In genomic region chr1:30331415-30332065, GRCh38 we compare ENCODE assay signal across 24 cellular contexts.
"Had no signal": no experiment of that assay in that cellular context is flagged by ENCODE, and none has a peak within 500 bp of the region (broad histone marks: within the 10 kb centered on the region; RNA-seq: fewer than 3 reads in every experiment).

No MANE protein-coding gene starts in this region.

- DNase-seq: activated CD4-positive, alpha-beta memory T cell treated with anti-CD3 and anti-CD28 coated beads for 36 hours; activated CD4-positive, alpha-beta T cell treated with anti-CD3 and anti-CD28 coated beads for 36 hours; activated CD8-positive, alpha-beta memory T cell treated with anti-CD3 and anti-CD28 coated beads, Interleukin-2, amount 10 ng/mL, durations not matched to agents 7 days and 5 days; activated naive CD4-positive, alpha-beta T cell treated with Interleukin-2 at 50 U/mL for 16 hours; activated T-cell treated with anti-CD3 and anti-CD28 coated beads, Interleukin-2, amount 50 U/mL, for 1 hour; anterior cingulate cortex; cortex of kidney; effector CD4-positive, alpha-beta T cell; hippocampal formation; left colon; lower lobe of right lung; midbrain; nephron progenitor cell; occipital lobe; retina; stimulated activated CD4-positive, alpha-beta T cell treated with anti-CD3 and anti-CD28 coated beads, Interleukin-12 subunit alpha, Interleukin-12 subunit beta, amount 100 ng/mL, for 4 hours; stimulated activated CD4-positive, alpha-beta T cell treated with anti-CD3 and anti-CD28 coated beads, Interleukin-1b, Interleukin-23, amount 100 ng/mL, for 48 hours; stimulated activated naive CD4-positive, alpha-beta T cell treated with Interleukin-2 at 50 U/mL for 16 hours; SW 1271; T-helper 2 cell; WERI-Rb-1 had no signal

- H3K4me3 Mint-ChIP-seq: activated CD4-positive, alpha-beta memory T cell treated with anti-CD3 and anti-CD28 coated beads for 36 hours; activated CD4-positive, alpha-beta T cell treated with anti-CD3 and anti-CD28 coated beads for 36 hours; activated CD8-positive, alpha-beta memory T cell treated with anti-CD3 and anti-CD28 coated beads, Interleukin-2, amount 10 ng/mL, durations not matched to agents 7 days and 5 days; nephron progenitor cell had no signal

- H3K36me3 ChIP-seq: lower lobe of right lung, tibial nerve, WERI-Rb-1 had no signal

- H3K9me3 Mint-ChIP-seq: activated CD4-positive, alpha-beta memory T cell treated with anti-CD3 and anti-CD28 coated beads for 36 hours; activated T-helper 2 cell treated with anti-CD3 and anti-CD28 coated beads, Interferon-gamma antibody, Interleukin-2, Interleukin-4, amounts not matched to agents 10 μg/mL and 5 μg/mL and 100 μg/mL, durations not matched to agents 14 hours and 24 hours and 36 hours; nephron progenitor cell had no signal

- H3K36me3 Mint-ChIP-seq: activated CD4-positive, alpha-beta memory T cell treated with anti-CD3 and anti-CD28 coated beads for 36 hours; activated CD8-positive, alpha-beta memory T cell treated with anti-CD3 and anti-CD28 coated beads, Interleukin-2, amount 10 ng/mL, durations not matched to agents 7 days and 5 days; brain had no signal

- H3K4me3 ChIP-seq: lower lobe of right lung, tibial nerve had no signal

- H3K4me1 ChIP-seq: lower lobe of right lung, tibial nerve had no signal

- H3K4me1 Mint-ChIP-seq: activated CD4-positive, alpha-beta T cell treated with anti-CD3 and anti-CD28 coated beads for 36 hours; activated CD8-positive, alpha-beta memory T cell treated with anti-CD3 and anti-CD28 coated beads, Interleukin-2, amount 10 ng/mL, durations not matched to agents 7 days and 5 days; brain had no signal

- H3K27me3 ChIP-seq: tibial nerve had no signal

- H3K27me3 Mint-ChIP-seq: activated CD4-positive, alpha-beta memory T cell treated with anti-CD3 and anti-CD28 coated beads for 36 hours; activated CD8-positive, alpha-beta memory T cell treated with anti-CD3 and anti-CD28 coated beads, Interleukin-2, amount 10 ng/mL, durations not matched to agents 7 days and 5 days; brain had no signal

- H3K9me3 ChIP-seq: lower lobe of right lung, tibial nerve had no signal

- H3K27ac ChIP-seq: lower lobe of right lung, tibial nerve, WERI-Rb-1 had no signal

- ATAC-seq: activated CD4-positive, alpha-beta T cell treated with anti-CD3 and anti-CD28 coated beads for 36 hours; activated CD8-positive, alpha-beta memory T cell treated with anti-CD3 and anti-CD28 coated beads, Interleukin-2, amount 10 ng/mL, durations not matched to agents 7 days and 5 days; left colon; lower lobe of right lung had no signal

- H3K27ac Mint-ChIP-seq: activated CD4-positive, alpha-beta memory T cell treated with anti-CD3 and anti-CD28 coated beads for 36 hours; activated CD4-positive, alpha-beta T cell treated with anti-CD3 and anti-CD28 coated beads for 36 hours; activated CD8-positive, alpha-beta memory T cell treated with anti-CD3 and anti-CD28 coated beads, Interleukin-2, amount 10 ng/mL, durations not matched to agents 7 days and 5 days; activated T-helper 2 cell treated with anti-CD3 and anti-CD28 coated beads, Interferon-gamma antibody, Interleukin-2, Interleukin-4, amounts not matched to agents 10 μg/mL and 5 μg/mL and 100 μg/mL, durations not matched to agents 14 hours and 24 hours and 36 hours had no signal
